In the genomic region with DNA sequence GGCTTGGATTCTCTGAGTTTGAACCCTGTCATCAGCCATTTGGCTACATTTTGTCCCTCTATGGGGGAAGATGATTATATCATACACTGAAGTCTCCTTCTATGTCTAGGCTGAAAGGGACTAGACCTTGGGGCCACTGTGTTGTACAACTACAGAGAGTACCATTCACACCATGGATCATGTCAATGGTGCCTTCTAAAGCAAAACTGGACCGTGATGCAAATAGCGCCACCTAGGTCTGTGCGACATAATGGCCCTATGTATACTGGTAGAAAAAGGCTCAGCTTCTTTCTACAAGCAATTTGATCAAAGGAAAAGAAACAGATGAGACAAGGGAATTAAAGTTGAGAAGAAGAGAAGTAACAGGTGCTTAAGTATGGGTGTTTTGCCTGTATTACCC, we compare ENCODE assay signal across 8 cellular contexts.
DNase-seq lines count a peak whose midpoint lies in the region; ATAC-seq and TF ChIP-seq lines count a peak whose summit lies in the region.

No MANE protein-coding gene starts in this region.

- no peak overlapping the region for H2AFZ ChIP-seq in PC-3 (ENCODE audit: low read length)

- no peaks in the 10 kb centered on the region for H3K27me3 ChIP-seq in PC-3 (ENCODE audit: low read length)

- TF ChIP-seq CTCF in PC-3 (conservative IDR thresholded peaks at IDR 0.05; ENCODE audit: low read depth, low read length) (peak; percentile 52), fibroblast of mammary gland (conservative IDR thresholded peaks at IDR 0.05; ENCODE audit: control insufficient read depth, insufficient read depth, low read depth, low read length) (peak; percentile 55)

- no peaks in the 10 kb centered on the region for H3K9me3 ChIP-seq in PC-3 (ENCODE audit: low read length)

- H3K4me3 ChIP-seq in PC-3 (ENCODE audit: low read length), result no peak overlapping the region
- no peak overlapping the region for H3K4me3 ChIP-seq in fibroblast of mammary gland (ENCODE audit: control insufficient read depth, low read depth, low read length)

- H3K4me1 ChIP-seq in PC-3 (ENCODE audit: insufficient read depth, low read length), result no peaks in the 10 kb centered on the region

- H3K9ac ChIP-seq in PC-3 (ENCODE audit: low read length), result no peak overlapping the region

- no peaks in the 10 kb centered on the region for H4K20me1 ChIP-seq in PC-3 (ENCODE audit: low read length)

- intact Hi-C loops in PC-3 (cut with micrococcal nuclease), result no loop called here

- H3K36me3 ChIP-seq in PC-3 (ENCODE audit: low read depth, low read length), result no peaks in the 10 kb centered on the region

- no peaks in the 10 kb centered on the region for H3F3A ChIP-seq in PC-3 (ENCODE audit: low read length, unreplicated experiment)

- peak; percentile 15 for DNase-seq in activated T-cell treated with anti-CD3 and anti-CD28 coated beads for 48 hours (ENCODE audit: low read depth)
- no peak for DNase-seq in activated T-cell treated with anti-CD3 and anti-CD28 coated beads for 4 hours
- peak; percentile 13 for DNase-seq in PC-3
- peak; percentile 45 for DNase-seq in fibroblast of mammary gland (ENCODE audit: low read depth)
- DNase-seq in stimulated activated CD8-positive, alpha-beta memory T cell treated with anti-CD3 and anti-CD28 coated beads, Interleukin-4, amount 100 ng/mL, for 48 hours, result peak; percentile 49
- no peak for DNase-seq in ecto neural progenitor cell (ENCODE audit: low spot score)
- DNase-seq in DMS153 (lab: John Stamatoyannopoulos, UW), result no peak

- no peak overlapping the region for H3K27ac ChIP-seq in PC-3 (ENCODE audit: low read length)

- ATAC-seq in PC-3 (no peak), GM18868 (IDR thresholded peaks at IDR 0.05; ENCODE audit: unreplicated experiment) (no peak)

- POLR2A ChIA-PET in PC-3 (lab: Charles Lee; ENCODE audit: unreplicated experiment), result no interaction called here

- no peaks in the 10 kb centered on the region for H3K79me2 ChIP-seq in PC-3 (ENCODE audit: low read length)

- no peaks in the 10 kb centered on the region for H3K9me2 ChIP-seq in PC-3 (replicated peaks; ENCODE audit: low read length)

- H3K4me2 ChIP-seq in PC-3 (ENCODE audit: low read length), result no peak overlapping the region

- CTCF ChIA-PET in PC-3 (lab: Charles Lee), result no interaction called here

- BruUV-seq in PC-3 (replicated peaks; lab: Mats Ljungman, UMichigan), result no TSS peak

Comparison
In these comparisons a context has a peak if more than half of its experiments do, and no peak if none do; other contexts are left out.
1. DNase-seq: peak in activated T-cell treated with anti-CD3 and anti-CD28 coated beads for 48 hours (single experiment), PC-3 (single experiment), fibroblast of mammary gland (single experiment) and stimulated activated CD8-positive, alpha-beta memory T cell treated with anti-CD3 and anti-CD28 coated beads, Interleukin-4, amount 100 ng/mL, for 48 hours (single experiment); none in activated T-cell treated with anti-CD3 and anti-CD28 coated beads for 4 hours (single experiment), ecto neural progenitor cell (single experiment) and DMS153 (single experiment).